Comparison of ENCODE assay signal across 10 cellular contexts in genomic region chrX:108299101-108299591, GRCh38.
DNase-seq lines count a peak whose midpoint lies in the region; ATAC-seq and TF ChIP-seq lines count a peak whose summit lies in the region.
"Had no signal": no experiment of that assay in that cellular context is flagged by ENCODE, and none has a peak within 500 bp of the region (broad histone marks: within the 10 kb centered on the region; RNA-seq: fewer than 3 reads in every experiment).

No MANE protein-coding gene starts in this region.

- ATAC-seq in GM18867 (IDR thresholded peaks at IDR 0.05; ENCODE audit: unreplicated experiment) (peak; percentile 66), HG02623 (IDR thresholded peaks at IDR 0.05; ENCODE audit: unreplicated experiment) (peak; percentile 77), left lung (no peak)

- no peaks in the 10 kb centered on the region for H3K36me3 ChIP-seq in left lung

- no peak overlapping the region for H3K4me3 ChIP-seq in left lung

- intact Hi-C loops in left lung (cut with DNase I): no loop called here

- no peak overlapping the region for H3K27ac ChIP-seq in left lung

- H3K9me3 ChIP-seq in left lung: no peaks in the 10 kb centered on the region

- TF ChIP-seq CTCF in left lung (IDR thresholded peaks at IDR 0.05): no peak

- DNase-seq in NCI-H226: peak; percentile 44
- DNase-seq in lung microvascular endothelial cell (ENCODE audit: low read depth in 2 of 2): peak; percentile 4 to 59
- DNase-seq in NK-92 treated with Interleukin-12 subunit alpha and Interleukin-12 subunit beta, amount 100 ng/mL, for 24 hours (lab: John Stamatoyannopoulos, UW): no peak
- no peak for DNase-seq in NOMO-1 treated with DMSO at 0.1 percent for 48 hours (lab: John Stamatoyannopoulos, UW; ENCODE audit: unreplicated experiment)
- no peak for DNase-seq in left lung
- no peak for DNase-seq in NCI-H510A treated with DMSO at 0.1 percent for 48 hours (lab: John Stamatoyannopoulos, UW)
- DNase-seq: NCI-H187, nucleus accumbens had no signal

- H3K27me3 ChIP-seq in left lung: no peaks in the 10 kb centered on the region

- H3K4me1 ChIP-seq in left lung: no peaks in the 10 kb centered on the region

Comparison
In these comparisons a context has a peak if more than half of its experiments do, and no peak if none do; other contexts are left out.
1. DNase-seq: peak in NCI-H226 (single experiment) and lung microvascular endothelial cell (2 of 2); none in NK-92 treated with Interleukin-12 subunit alpha and Interleukin-12 subunit beta, amount 100 ng/mL, for 24 hours (single experiment), NOMO-1 treated with DMSO at 0.1 percent for 48 hours (single experiment), left lung (0 of 2) and NCI-H510A treated with DMSO at 0.1 percent for 48 hours (single experiment).